Comparison of ENCODE assay signal across 1 cellular context in genomic region chr3:21641959-21642358, GRCh38.
TF ChIP-seq lines count a peak whose summit lies in the region.

No MANE protein-coding gene starts in this region.

TF ChIP-seq in WTC11, 78 proteins besides CTCF, POLR2A, EP300 and RAD21 (continued from another document):
- TF ChIP-seq ZNF532 (CRISPR knock-in tag; IDR thresholded peaks at IDR 0.05; ENCODE audit: borderline replicate concordance) (no peak), ZNF425 (CRISPR knock-in tag; conservative IDR thresholded peaks at IDR 0.05) (no peak), MXD4 (CRISPR knock-in tag; IDR thresholded peaks at IDR 0.05; ENCODE audit: borderline replicate concordance) (no peak), USF2 (CRISPR knock-in tag; IDR thresholded peaks at IDR 0.05) (no peak), ZBTB21 (CRISPR knock-in tag; IDR thresholded peaks at IDR 0.05; ENCODE audit: borderline replicate concordance) (no peak)
